Comparison of ENCODE assay signal across 8 cellular contexts in genomic region chr3:187777331-187778046, GRCh38. TPM values are rescaled to one million over a fixed set of nuclear protein-coding genes. Genes with fewer than 3 reads are reported as not detected.
DNase-seq lines count a peak whose midpoint lies in the region; ATAC-seq lines count a peak whose summit lies in the region.

No MANE protein-coding gene starts in this region.

- peak; percentile 48 for DNase-seq in activated CD4-positive, alpha-beta T cell treated with anti-CD3 and anti-CD28 coated beads for 48 hours
- DNase-seq in left ventricle myocardium superior (no peak), iPS-NIHi11 (ENCODE audit: low spot score) (no peak), NCI-H1417 treated with DMSO at 0.1 percent for 48 hours (lab: John Stamatoyannopoulos, UW) (no peak)

- intact Hi-C loops in left ventricle myocardium superior (cut with micrococcal nuclease), result no loop called here

- ATAC-seq in GM18907 (IDR thresholded peaks at IDR 0.05; ENCODE audit: unreplicated experiment) (peak; percentile 59), HG03469 (IDR thresholded peaks at IDR 0.05; ENCODE audit: unreplicated experiment) (peak; percentile 39), left ventricle myocardium superior (peak; percentile 29), GM21619 (IDR thresholded peaks at IDR 0.05; ENCODE audit: unreplicated experiment) (no peak), HG02623 (IDR thresholded peaks at IDR 0.05; ENCODE audit: unreplicated experiment) (no peak)

RNA-seq across cellular contexts. Expression of gene BCL6, which starts 32.2 kb away (rescaled TPM):
- 104 TPM for total RNA-seq in left ventricle myocardium superior

Comparison
In these comparisons a context has a peak if more than half of its experiments do, and no peak if none do; other contexts are left out.
1. ATAC-seq: peak in GM18907 (single experiment), HG03469 (single experiment) and left ventricle myocardium superior (single experiment); none in GM21619 (single experiment) and HG02623 (single experiment).